Comparison of ENCODE assay signal across 1 cellular context in the genomic region with DNA sequence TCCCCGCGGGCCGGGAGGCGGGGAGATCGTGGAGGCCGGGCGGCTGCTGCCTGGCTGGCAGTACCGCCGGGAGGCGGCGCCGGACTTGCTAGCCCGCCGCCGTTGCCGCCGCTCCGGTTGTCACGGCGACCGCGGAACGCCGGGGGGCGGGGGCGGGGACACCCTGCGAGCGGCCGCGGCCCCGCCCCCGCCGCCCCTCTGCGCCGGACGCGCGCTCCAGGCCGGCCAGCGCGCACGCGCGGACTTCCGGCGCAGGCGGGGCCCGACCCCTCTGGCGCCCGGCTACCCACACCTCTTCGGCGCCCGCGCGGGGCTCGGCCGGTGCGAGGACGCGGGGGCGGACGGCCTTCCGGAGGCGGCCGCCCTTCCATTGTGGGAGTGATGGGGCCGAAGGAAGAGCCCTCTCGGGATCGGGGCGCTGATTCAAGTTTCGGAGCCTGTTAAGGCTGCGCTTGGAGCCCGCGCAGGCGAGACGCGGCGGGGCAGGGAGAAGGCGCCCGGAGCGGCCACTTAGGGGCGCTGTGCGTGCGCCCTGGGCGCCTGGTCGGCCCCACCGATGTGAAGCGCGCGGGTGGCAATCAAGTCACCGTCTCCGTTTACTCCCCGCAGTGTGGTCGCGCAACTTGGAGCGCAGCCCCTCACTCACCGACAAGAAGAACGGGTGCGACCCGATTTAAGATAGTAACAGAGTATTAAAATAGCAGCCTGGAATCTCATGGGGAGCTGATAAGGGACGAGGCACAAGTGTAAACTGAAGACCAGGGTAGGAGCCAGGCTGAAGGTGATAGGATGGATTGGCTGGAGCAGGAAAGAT.
A peak's percentile ranks its signal among the peaks of the same experiment; 100 is the strongest.
TF ChIP-seq lines count a peak whose summit lies in the region.

No MANE protein-coding gene starts in this region.

TF ChIP-seq in SK-N-SH, 30 proteins besides CTCF, POLR2A, EP300 and RAD21 (continued from another document):
- TF ChIP-seq NFIC (IDR thresholded peaks at IDR 0.05; ENCODE audit: borderline replicate concordance) (no peak), POLR2AphosphoS5 (IDR thresholded peaks at IDR 0.05; ENCODE audit: low read depth, low read length) (peak; percentile 36; the same call in 1 of the 2 replicates), NRF1 (IDR thresholded peaks at IDR 0.05; ENCODE audit: low read depth, low read length) (peak; percentile 69), FOXM1 (IDR thresholded peaks at IDR 0.05; ENCODE audit: low read depth) (no peak), YY1 (IDR thresholded peaks at IDR 0.05; ENCODE audit: low read depth) (peak; percentile 42; the same call in 1 of the 2 replicates), JUND (IDR thresholded peaks at IDR 0.05) (no peak), SIN3A (IDR thresholded peaks at IDR 0.05; ENCODE audit: borderline replicate concordance, low read depth, low read length) (no peak; the same call in 1 of the 2 replicates), RXRA (IDR thresholded peaks at IDR 0.05; ENCODE audit: borderline replicate concordance, low read depth) (0 out of 2 replicates have a peak, but pooled peaks have one; percentile 45), SMC3 (IDR thresholded peaks at IDR 0.05; ENCODE audit: low read depth, low read length) (peak; percentile 57), FOXJ3 (CRISPR knock-in tag; IDR thresholded peaks at IDR 0.05) (0 out of 2 replicates have a peak, but pooled peaks have one; percentile 21), TEAD4 (IDR thresholded peaks at IDR 0.05; ENCODE audit: borderline replicate concordance, insufficient read depth) (no peak), MXI1 (IDR thresholded peaks at IDR 0.05; ENCODE audit: low read depth, low read length) (peak; percentile 66), CHD2 (IDR thresholded peaks at IDR 0.05; ENCODE audit: low read length, partially characterized antibody) (no peak)
- TF ChIP-seq, protein P1, sequence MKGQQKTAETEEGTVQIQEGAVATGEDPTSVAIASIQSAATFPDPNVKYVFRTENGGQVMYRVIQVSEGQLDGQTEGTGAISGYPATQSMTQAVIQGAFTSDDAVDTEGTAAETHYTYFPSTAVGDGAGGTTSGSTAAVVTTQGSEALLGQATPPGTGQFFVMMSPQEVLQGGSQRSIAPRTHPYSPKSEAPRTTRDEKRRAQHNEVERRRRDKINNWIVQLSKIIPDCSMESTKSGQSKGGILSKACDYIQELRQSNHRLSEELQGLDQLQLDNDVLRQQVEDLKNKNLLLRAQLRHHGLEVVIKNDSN (IDR thresholded peaks at IDR 0.05; ENCODE audit: borderline replicate concordance, low read depth), result no peak
- TF ChIP-seq, protein P2, sequence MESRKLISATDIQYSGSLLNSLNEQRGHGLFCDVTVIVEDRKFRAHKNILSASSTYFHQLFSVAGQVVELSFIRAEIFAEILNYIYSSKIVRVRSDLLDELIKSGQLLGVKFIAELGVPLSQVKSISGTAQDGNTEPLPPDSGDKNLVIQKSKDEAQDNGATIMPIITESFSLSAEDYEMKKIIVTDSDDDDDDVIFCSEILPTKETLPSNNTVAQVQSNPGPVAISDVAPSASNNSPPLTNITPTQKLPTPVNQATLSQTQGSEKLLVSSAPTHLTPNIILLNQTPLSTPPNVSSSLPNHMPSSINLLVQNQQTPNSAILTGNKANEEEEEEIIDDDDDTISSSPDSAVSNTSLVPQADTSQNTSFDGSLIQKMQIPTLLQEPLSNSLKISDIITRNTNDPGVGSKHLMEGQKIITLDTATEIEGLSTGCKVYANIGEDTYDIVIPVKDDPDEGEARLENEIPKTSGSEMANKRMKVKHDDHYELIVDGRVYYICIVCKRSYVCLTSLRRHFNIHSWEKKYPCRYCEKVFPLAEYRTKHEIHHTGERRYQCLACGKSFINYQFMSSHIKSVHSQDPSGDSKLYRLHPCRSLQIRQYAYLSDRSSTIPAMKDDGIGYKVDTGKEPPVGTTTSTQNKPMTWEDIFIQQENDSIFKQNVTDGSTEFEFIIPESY (IDR thresholded peaks at IDR 0.05; ENCODE audit: borderline replicate concordance, low read depth), result no peak
- TF ChIP-seq, protein P3, sequence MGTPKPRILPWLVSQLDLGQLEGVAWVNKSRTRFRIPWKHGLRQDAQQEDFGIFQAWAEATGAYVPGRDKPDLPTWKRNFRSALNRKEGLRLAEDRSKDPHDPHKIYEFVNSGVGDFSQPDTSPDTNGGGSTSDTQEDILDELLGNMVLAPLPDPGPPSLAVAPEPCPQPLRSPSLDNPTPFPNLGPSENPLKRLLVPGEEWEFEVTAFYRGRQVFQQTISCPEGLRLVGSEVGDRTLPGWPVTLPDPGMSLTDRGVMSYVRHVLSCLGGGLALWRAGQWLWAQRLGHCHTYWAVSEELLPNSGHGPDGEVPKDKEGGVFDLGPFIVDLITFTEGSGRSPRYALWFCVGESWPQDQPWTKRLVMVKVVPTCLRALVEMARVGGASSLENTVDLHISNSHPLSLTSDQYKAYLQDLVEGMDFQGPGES (IDR thresholded peaks at IDR 0.05; ENCODE audit: low read depth, low read length), result no peak
- TF ChIP-seq, protein P4, sequence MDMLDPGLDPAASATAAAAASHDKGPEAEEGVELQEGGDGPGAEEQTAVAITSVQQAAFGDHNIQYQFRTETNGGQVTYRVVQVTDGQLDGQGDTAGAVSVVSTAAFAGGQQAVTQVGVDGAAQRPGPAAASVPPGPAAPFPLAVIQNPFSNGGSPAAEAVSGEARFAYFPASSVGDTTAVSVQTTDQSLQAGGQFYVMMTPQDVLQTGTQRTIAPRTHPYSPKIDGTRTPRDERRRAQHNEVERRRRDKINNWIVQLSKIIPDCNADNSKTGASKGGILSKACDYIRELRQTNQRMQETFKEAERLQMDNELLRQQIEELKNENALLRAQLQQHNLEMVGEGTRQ (IDR thresholded peaks at IDR 0.05; ENCODE audit: borderline replicate concordance, low read depth, low read length), result no peak
